24 cellular contexts compared by ENCODE assay signal in genomic region chr9:479316-479715, GRCh38.
"Had no signal": no experiment of that assay in that cellular context is flagged by ENCODE, and none has a peak within 500 bp of the region (broad histone marks: within the 10 kb centered on the region; RNA-seq: fewer than 3 reads in every experiment).

No MANE protein-coding gene starts in this region.

- H3K4me3 ChIP-seq: coronary artery, heart right ventricle, smooth muscle cell, testis, vagina had no signal

- ATAC-seq: activated T-cell treated with anti-CD3 and anti-CD28 coated beads, Interleukin-2, amount 50 U/mL, for 4 hours; heart right ventricle; left ventricle myocardium superior; sciatic nerve; stimulated activated naive B cell treated with anti-CD40 and anti-IgM and Interleukin-4, amounts not matched to agents 10 μg/mL and 1 μg/mL and 100 μg/mL, for 72 hours had no signal

- H3K27ac Mint-ChIP-seq: activated naive CD8-positive, alpha-beta T cell treated with anti-CD3 and anti-CD28 coated beads, Interleukin-2, amount 10 ng/mL, durations not matched to agents 7 days and 5 days; activated T-helper 2 cell treated with anti-CD3 and anti-CD28 coated beads, Interferon-gamma antibody, Interleukin-2, Interleukin-4, amounts not matched to agents 10 μg/mL and 5 μg/mL and 100 μg/mL, durations not matched to agents 14 hours and 24 hours and 36 hours; stimulated activated naive B cell treated with anti-CD40 and anti-IgM and Interleukin-4, amounts not matched to agents 10 μg/mL and 1 μg/mL and 100 μg/mL, for 72 hours; type B pancreatic cell had no signal

- H3K9me3 Mint-ChIP-seq: activated T-cell treated with anti-CD3 and anti-CD28 coated beads, Interleukin-2, amount 50 U/mL, for 4 hours; activated T-helper 2 cell treated with anti-CD3 and anti-CD28 coated beads, Interferon-gamma antibody, Interleukin-2, Interleukin-4, amounts not matched to agents 10 μg/mL and 5 μg/mL and 100 μg/mL, durations not matched to agents 14 hours and 24 hours and 36 hours; neural crest cell had no signal

- DNase-seq: activated CD4-positive, alpha-beta T cell treated with anti-CD3 and anti-CD28 coated beads for 4 hours; activated CD4-positive, alpha-beta T cell treated with anti-CD3 and anti-CD28 coated beads, Interleukin-2, amount 50 U/mL, for 48 hours; activated CD4-positive, CD25-positive, alpha-beta regulatory T cell; activated CD8-positive, alpha-beta memory T cell treated with anti-CD3 and anti-CD28 coated beads, Interleukin-2, amount 50 U/mL, for 48 hours; activated naive CD4-positive, alpha-beta T cell treated with Interleukin-2 at 50 U/mL for 16 hours; activated naive CD8-positive, alpha-beta T cell treated with anti-CD3 and anti-CD28 coated beads, Interleukin-2, amount 10 ng/mL, durations not matched to agents 7 days and 5 days; activated T-cell treated with anti-CD3 and anti-CD28 coated beads, Interleukin-2, amount 50 U/mL, for 4 hours; amniotic stem cell; cerebellar nuclear complex; heart right ventricle; left ventricle myocardium superior; posterior cingulate gyrus; stimulated activated CD4-positive, alpha-beta T cell treated with anti-CD3 and anti-CD28 coated beads, Interleukin-15, amount 100 ng/mL, for 24 hours; stimulated activated CD8-positive, alpha-beta memory T cell treated with anti-CD3 and anti-CD28 coated beads, Interleukin-4, amount 100 ng/mL, for 48 hours; stimulated activated naive B cell treated with anti-CD40 and anti-IgM and Interleukin-4, amounts not matched to agents 10 μg/mL and 1 μg/mL and 100 μg/mL, for 72 hours; T-helper 9 cell; testis had no signal
